ENCODE assay signal across 8 cellular contexts in the genomic region with DNA sequence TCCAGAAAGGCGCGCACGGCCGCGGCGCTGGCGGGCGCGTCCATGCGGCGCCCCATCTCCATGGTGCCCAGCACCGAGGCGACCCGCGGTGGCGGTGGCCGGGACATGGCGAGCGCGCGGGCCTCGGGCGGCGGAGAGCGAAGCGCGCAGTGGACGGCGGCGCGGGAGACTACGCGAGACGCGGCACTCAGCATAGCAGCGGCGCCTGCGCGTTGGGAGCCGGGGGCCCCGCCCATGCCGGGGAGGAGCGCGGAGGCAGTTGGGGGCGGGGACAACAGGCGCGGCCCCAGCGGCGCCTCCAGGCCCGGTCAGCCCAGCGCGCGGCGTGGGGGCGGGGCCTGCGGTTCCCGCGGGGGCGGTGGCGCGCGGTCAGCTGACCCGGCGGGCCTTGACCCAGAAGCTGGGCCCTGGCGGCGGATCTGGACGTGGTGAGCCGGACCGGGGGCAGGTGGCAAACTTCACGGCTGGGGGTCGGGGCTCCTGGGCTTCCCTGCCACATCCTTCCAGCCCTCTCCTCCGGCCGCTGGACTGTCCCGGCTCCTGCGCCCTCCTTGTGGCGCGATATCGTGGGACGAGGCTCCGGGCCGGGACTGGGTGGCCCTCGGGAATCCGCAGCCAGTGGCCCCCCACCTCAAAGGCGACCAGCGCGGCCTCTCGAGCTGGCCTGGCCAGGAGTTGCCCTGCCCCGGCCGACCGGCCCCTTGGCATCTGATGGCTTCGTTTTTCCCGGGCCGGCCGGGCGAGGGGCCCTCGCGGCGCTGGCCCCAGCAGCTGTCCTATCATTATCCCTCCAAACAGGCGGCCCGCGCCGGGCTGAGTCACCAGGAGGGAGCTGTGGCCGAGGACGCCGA. TPM values are rescaled to one million over a fixed set of nuclear protein-coding genes. Genes with fewer than 3 reads are reported as not detected.
DNase-seq lines count a peak whose midpoint lies in the region; ATAC-seq and TF ChIP-seq lines count a peak whose summit lies in the region.

A gene (minus strand): TSS at position 214 of the 851 bp plus-strand sequence. CDS start 20 bp downstream, at position 194.
A gene with protein sequence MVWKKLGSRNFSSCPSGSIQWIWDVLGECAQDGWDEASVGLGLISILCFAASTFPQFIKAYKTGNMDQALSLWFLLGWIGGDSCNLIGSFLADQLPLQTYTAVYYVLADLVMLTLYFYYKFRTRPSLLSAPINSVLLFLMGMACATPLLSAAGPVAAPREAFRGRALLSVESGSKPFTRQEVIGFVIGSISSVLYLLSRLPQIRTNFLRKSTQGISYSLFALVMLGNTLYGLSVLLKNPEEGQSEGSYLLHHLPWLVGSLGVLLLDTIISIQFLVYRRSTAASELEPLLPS (plus strand): TSS at position 396 of the 851 bp plus-strand sequence. CDS start 5,352 bp downstream, outside the sequence.

- POLR2A ChIA-PET in GM10248 (lab: Yijun Ruan, JAX): interaction anchor here (0.6 to 1.0 kb wide), 2 partner anchors 18 to 1980 kb away, joined by 3 to 5 read pairs; no protein-coding TSS in a partner anchor
- POLR2A ChIA-PET in activated naive CD8-positive, alpha-beta T cell treated with anti-CD3 and anti-CD28 coated beads, Interleukin-2, amount 10 ng/mL, durations not matched to agents 7 days and 5 days (lab: Charles Lee): interaction anchor here (0.8 to 1.0 kb wide), 2 partner anchors 18 to 102 kb away, joined by 3 read pairs; a partner anchor contains a TSS

- peak; percentile 100 for DNase-seq in GM10248 (ENCODE audit: extremely low spot score)
- peak; percentile 91 for DNase-seq in NCI-H1092 (lab: John Stamatoyannopoulos, UW)
- DNase-seq in SKM-1 treated with dmso at 0.1 percent for 144 hours (lab: John Stamatoyannopoulos, UW; ENCODE audit: unreplicated experiment): peak; percentile 84
- peak; percentile 96 for DNase-seq in activated naive CD8-positive, alpha-beta T cell treated with anti-CD3 and anti-CD28 coated beads, Interleukin-2, amount 10 ng/mL, durations not matched to agents 7 days and 5 days
- DNase-seq in glutamatergic neuron: peak; percentile 95
- DNase-seq in osteocyte (ENCODE audit: extremely low spot score, unreplicated experiment): peak; percentile 98
- DNase-seq in testis: peak; percentile 94

- peaks cover 39% of the 10 kb centered on the region for H3K4me1 Mint-ChIP-seq in activated naive CD8-positive, alpha-beta T cell treated with anti-CD3 and anti-CD28 coated beads, Interleukin-2, amount 10 ng/mL, durations not matched to agents 7 days and 5 days
- peaks cover 24% of the 10 kb centered on the region for H3K4me1 Mint-ChIP-seq in glutamatergic neuron (ENCODE audit: low read depth, unreplicated experiment)
- H3K4me1 Mint-ChIP-seq in osteocyte (ENCODE audit: unreplicated experiment): peaks cover 52% of the 10 kb centered on the region

- peak within 1 kb of the TSS; percentile 83 for H3K27ac Mint-ChIP-seq in activated naive CD8-positive, alpha-beta T cell treated with anti-CD3 and anti-CD28 coated beads, Interleukin-2, amount 10 ng/mL, durations not matched to agents 7 days and 5 days
- H3K27ac Mint-ChIP-seq in glutamatergic neuron (ENCODE audit: unreplicated experiment) (peak within 1 kb of the TSS; percentile 69), osteocyte (ENCODE audit: unreplicated experiment) (peak within 1 kb of the TSS; percentile 71)

- peaks cover 5% of the 10 kb centered on the region for H3K36me3 Mint-ChIP-seq in activated naive CD8-positive, alpha-beta T cell treated with anti-CD3 and anti-CD28 coated beads, Interleukin-2, amount 10 ng/mL, durations not matched to agents 7 days and 5 days
- H3K36me3 Mint-ChIP-seq in glutamatergic neuron (ENCODE audit: unreplicated experiment) (peaks cover 4% of the 10 kb centered on the region), osteocyte (ENCODE audit: unreplicated experiment) (peaks cover 16% of the 10 kb centered on the region)

- peak within 1 kb of the TSS; percentile 80 to 91 for H3K27ac ChIP-seq in testis

- peak; percentile 27 for TF ChIP-seq POLR2A in testis (IDR thresholded peaks at IDR 0.05)

- WGBS in testis, 2 donors: 0 to 1% methylated on average over 12 to 50 of the region's 105 CpGs

- peak within 1 kb of the TSS; percentile 81 to 97 for H3K4me3 ChIP-seq in testis

- H3K9me3 ChIP-seq in testis: no peaks in the 10 kb centered on the region

- H3K9me3 Mint-ChIP-seq in activated naive CD8-positive, alpha-beta T cell treated with anti-CD3 and anti-CD28 coated beads, Interleukin-2, amount 10 ng/mL, durations not matched to agents 7 days and 5 days: no peaks in the 10 kb centered on the region
- H3K9me3 Mint-ChIP-seq in glutamatergic neuron (ENCODE audit: unreplicated experiment) (peaks cover 17% of the 10 kb centered on the region), osteocyte (ENCODE audit: unreplicated experiment) (no peaks in the 10 kb centered on the region)

- TF ChIP-seq CTCF in GM10248 (IDR thresholded peaks at IDR 0.05; ENCODE audit: control extremely low read depth, extremely low read depth, low read depth, missing control alignments) (no peak), glutamatergic neuron (IDR thresholded peaks at IDR 0.05; ENCODE audit: partially characterized antibody, unreplicated experiment) (no peak), osteocyte (IDR thresholded peaks at IDR 0.05) (peak; percentile 12), testis (IDR thresholded peaks at IDR 0.05) (peak in 2 of 3 experiments; percentile 2 to 23)

- no peaks in the 10 kb centered on the region for H3K27me3 ChIP-seq in testis

- no peaks in the 10 kb centered on the region for H3K36me3 ChIP-seq in testis (ENCODE audit: low read depth, missing control alignments)

- H3K27me3 Mint-ChIP-seq in activated naive CD8-positive, alpha-beta T cell treated with anti-CD3 and anti-CD28 coated beads, Interleukin-2, amount 10 ng/mL, durations not matched to agents 7 days and 5 days: no peaks in the 10 kb centered on the region
- H3K27me3 Mint-ChIP-seq in glutamatergic neuron (ENCODE audit: unreplicated experiment) (peaks cover 9% of the 10 kb centered on the region), osteocyte (ENCODE audit: unreplicated experiment) (no peaks in the 10 kb centered on the region)

- peaks cover 26% of the 10 kb centered on the region for H3K4me1 ChIP-seq in testis

- ATAC-seq in HG02610 (IDR thresholded peaks at IDR 0.05; ENCODE audit: unreplicated experiment): peak; percentile 66
- peak; percentile 94 for ATAC-seq in activated naive CD8-positive, alpha-beta T cell treated with anti-CD3 and anti-CD28 coated beads, Interleukin-2, amount 10 ng/mL, durations not matched to agents 7 days and 5 days (ENCODE audit: low read depth)

- CTCF ChIA-PET in GM10248 (lab: Yijun Ruan, JAX): interaction anchor here (2.9 kb wide), 1 partner anchor 30 kb away, joined by 11 read pairs; no protein-coding TSS in a partner anchor

- H3K4me3 Mint-ChIP-seq in activated naive CD8-positive, alpha-beta T cell treated with anti-CD3 and anti-CD28 coated beads, Interleukin-2, amount 10 ng/mL, durations not matched to agents 7 days and 5 days: peak within 1 kb of the TSS; percentile 95
- peak within 1 kb of the TSS; percentile 97 for H3K4me3 Mint-ChIP-seq in glutamatergic neuron (ENCODE audit: unreplicated experiment)
- peak within 1 kb of the TSS; percentile 88 for H3K4me3 Mint-ChIP-seq in osteocyte (ENCODE audit: unreplicated experiment)

- intact Hi-C loops in testis (cut with DNase I; ENCODE audit: low total_unique reads): no loop called here

RNA-seq across cellular contexts. Expression of the first gene that starts in this region (rescaled TPM):
- total RNA-seq in activated naive CD8-positive, alpha-beta T cell treated with anti-CD3 and anti-CD28 coated beads, Interleukin-2, amount 10 ng/mL, durations not matched to agents 7 days and 5 days: 10 to 100 TPM; 48.5 to 49.6 TPM
- total RNA-seq in glutamatergic neuron (ENCODE audit: unreplicated experiment) (35.7 TPM), osteocyte (67.8 and 72.4 TPM in 2 replicates), testis (100 to 1,000 TPM in 1 of 2 donors, 10 to 100 TPM in 1; 83.3 to 141 TPM)
- 73.0 TPM for polyA plus RNA-seq in testis (ENCODE audit: insufficient read depth, low read depth, low replicate concordance)

RNA-seq across cellular contexts. Expression of the second gene that starts in this region (rescaled TPM):
- 1 to 10 TPM; 9.2 to 9.6 TPM for total RNA-seq in activated naive CD8-positive, alpha-beta T cell treated with anti-CD3 and anti-CD28 coated beads, Interleukin-2, amount 10 ng/mL, durations not matched to agents 7 days and 5 days
- total RNA-seq in glutamatergic neuron (ENCODE audit: unreplicated experiment) (41.1 TPM), osteocyte (25.8 and 29.0 TPM in 2 replicates), testis (10 to 100 TPM; 61.1 to 66.0 TPM)
- 27.9 TPM for polyA plus RNA-seq in testis (ENCODE audit: insufficient read depth, low read depth, low replicate concordance)

Comparison
In these comparisons a context has a peak if more than half of its experiments do, and no peak if none do; other contexts are left out.
1. Peak in every context shown above with its lines: DNase-seq, ATAC-seq, H3K4me3 ChIP-seq and H3K27ac ChIP-seq.
2. CTCF ChIP-seq: peak in osteocyte (single experiment) and testis (2 of 3); none in GM10248 (single experiment) and glutamatergic neuron (single experiment).